ENCODE assay signal across 19 cellular contexts in genomic region chr11:128205796-128206195, GRCh38.
"Had no signal": no experiment of that assay in that cellular context is flagged by ENCODE, and none has a peak within 500 bp of the region (broad histone marks: within the 10 kb centered on the region; RNA-seq: fewer than 3 reads in every experiment).

No MANE protein-coding gene starts in this region.

- H3K27ac ChIP-seq: left ventricle myocardium inferior, ovary, prostate gland, right atrium auricular region, stomach, suprapubic skin, tibial nerve had no signal

- H3K4me1 ChIP-seq: prostate gland had no signal

- H3K4me3 Mint-ChIP-seq: activated B cell treated with CpG ODN at 0.5 μM for 24 hours; activated CD4-positive, alpha-beta T cell treated with anti-CD3 and anti-CD28 coated beads, Interleukin-2, amount 10 ng/mL, durations not matched to agents 7 days and 5 days; dendritic cell treated with granulocyte-macrophage colony-stimulating factor and Interleukin-4, amounts not matched to agents 40 ng/mL and 50 ng/mL, for 4 days; natural killer cell treated with Interleukin-12 subunit alpha and Interleukin-12 subunit beta and Interleukin-15 and Interleukin-18, amount 100 ng/mL, for 72 hours; stimulated activated memory B cell treated with anti-CD40 and anti-IgM and Interleukin-4, amounts not matched to agents 10 μg/mL and 1 μg/mL and 100 μg/mL, for 72 hours; T-helper 17 cell had no signal

- ATAC-seq: natural killer cell treated with Interleukin-12 subunit alpha and Interleukin-12 subunit beta and Interleukin-15 and Interleukin-18, amount 100 ng/mL, for 72 hours; stimulated activated memory B cell treated with anti-CD40 and anti-IgM and Interleukin-4, amounts not matched to agents 10 μg/mL and 1 μg/mL and 100 μg/mL, for 72 hours; T-helper 17 cell had no signal

- H3K27me3 ChIP-seq: ovary, right atrium auricular region, stomach, suprapubic skin, tibial nerve had no signal

- H3K27me3 Mint-ChIP-seq: activated B cell treated with CpG ODN at 0.5 μM for 24 hours; activated CD4-positive, alpha-beta T cell treated with anti-CD3 and anti-CD28 coated beads, Interleukin-2, amount 10 ng/mL, durations not matched to agents 7 days and 5 days; dendritic cell treated with granulocyte-macrophage colony-stimulating factor and Interleukin-4, amounts not matched to agents 40 ng/mL and 50 ng/mL, for 4 days; natural killer cell treated with Interleukin-12 subunit alpha and Interleukin-12 subunit beta and Interleukin-15 and Interleukin-18, amount 100 ng/mL, for 72 hours; stimulated activated memory B cell treated with anti-CD40 and anti-IgM and Interleukin-4, amounts not matched to agents 10 μg/mL and 1 μg/mL and 100 μg/mL, for 72 hours; T-helper 17 cell had no signal

- H3K4me3 ChIP-seq: left ventricle myocardium inferior, ovary, prostate gland, right atrium auricular region, stomach, suprapubic skin, tibial nerve had no signal

- H3K27ac Mint-ChIP-seq: activated B cell treated with CpG ODN at 0.5 μM for 24 hours; activated CD4-positive, alpha-beta T cell treated with anti-CD3 and anti-CD28 coated beads, Interleukin-2, amount 10 ng/mL, durations not matched to agents 7 days and 5 days; dendritic cell treated with granulocyte-macrophage colony-stimulating factor and Interleukin-4, amounts not matched to agents 40 ng/mL and 50 ng/mL, for 4 days; stimulated activated memory B cell treated with anti-CD40 and anti-IgM and Interleukin-4, amounts not matched to agents 10 μg/mL and 1 μg/mL and 100 μg/mL, for 72 hours; T-helper 17 cell had no signal

- H3K9me3 ChIP-seq: left ventricle myocardium inferior, ovary, prostate gland, right atrium auricular region, stomach, suprapubic skin, tibial nerve had no signal

- DNase-seq: activated B cell treated with CpG ODN at 0.5 μM for 24 hours; activated CD4-positive, alpha-beta T cell treated with anti-CD3 and anti-CD28 coated beads, Interleukin-2, amount 10 ng/mL, durations not matched to agents 7 days and 5 days; activated naive CD4-positive, alpha-beta T cell treated with Interleukin-2 at 50 U/mL for 16 hours; activated T-cell treated with anti-CD3 and anti-CD28 coated beads, Interleukin-2, amount 50 U/mL, for 48 hours; effector CD4-positive, alpha-beta T cell; foreskin melanocyte; left ventricle myocardium inferior; midbrain; ovary; stomach; SW 1271; T-helper 17 cell had no signal

- H3K4me1 Mint-ChIP-seq: activated B cell treated with CpG ODN at 0.5 μM for 24 hours; stimulated activated memory B cell treated with anti-CD40 and anti-IgM and Interleukin-4, amounts not matched to agents 10 μg/mL and 1 μg/mL and 100 μg/mL, for 72 hours had no signal

- H3K36me3 ChIP-seq: left ventricle myocardium inferior, ovary, prostate gland, right atrium auricular region, stomach, suprapubic skin, tibial nerve had no signal
